In the genomic region with DNA sequence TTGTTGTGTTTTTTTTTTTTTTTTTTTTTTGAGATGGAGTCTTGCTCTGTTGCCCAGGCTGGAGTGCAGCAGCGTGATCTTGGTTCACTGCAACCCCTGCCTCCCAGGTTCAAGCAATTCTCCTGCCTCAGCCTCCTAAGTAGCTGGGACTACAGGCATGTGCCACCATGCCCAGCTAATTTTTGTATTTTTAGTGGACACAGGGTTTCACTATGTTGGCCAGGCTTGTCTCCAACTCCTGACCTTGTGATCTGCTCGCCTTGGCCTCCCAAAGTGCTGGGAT, we compare ENCODE assay signal across 1 cellular context. TPM values are rescaled to one million over a fixed set of nuclear protein-coding genes. Genes with fewer than 3 reads are reported as not detected.
"Had no signal": no experiment of that assay in that cellular context is flagged by ENCODE, and none has a peak within 500 bp of the region (broad histone marks: within the 10 kb centered on the region; RNA-seq: fewer than 3 reads in every experiment).

No MANE protein-coding gene starts in this region.

RNA-seq across cellular contexts. Expression of gene RPGRIP1, which starts 22.9 kb away (rescaled TPM):
- total RNA-seq: G401 had no signal
